ENCODE assay signal across 20 cellular contexts in the genomic region with DNA sequence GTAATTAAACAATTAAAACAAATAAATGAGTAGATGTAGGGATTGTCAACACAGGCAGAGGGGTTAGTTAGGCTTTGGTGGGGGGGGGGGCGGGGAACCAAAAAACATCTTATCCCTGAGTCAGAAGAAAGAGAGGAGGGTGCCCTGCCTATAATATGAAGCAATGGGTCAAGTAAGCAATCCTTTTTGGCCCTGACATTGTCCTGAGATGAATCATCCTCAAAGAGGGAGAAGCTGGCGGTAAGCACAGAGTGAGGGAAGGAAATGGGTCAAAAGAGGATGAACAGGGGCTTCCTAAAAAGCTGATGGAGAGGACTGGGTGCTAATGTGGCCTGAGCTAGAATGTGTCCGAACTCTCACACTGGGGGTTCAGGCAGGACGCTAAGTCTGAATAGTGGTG. TPM values are rescaled to one million over a fixed set of nuclear protein-coding genes. Genes with fewer than 3 reads are reported as not detected.
A peak's percentile ranks its signal among the peaks of the same experiment; 100 is the strongest.
DNase-seq lines count a peak whose midpoint lies in the region; ATAC-seq and TF ChIP-seq lines count a peak whose summit lies in the region.
"Had no signal": no experiment of that assay in that cellular context is flagged by ENCODE, and none has a peak within 500 bp of the region (broad histone marks: within the 10 kb centered on the region; RNA-seq: fewer than 3 reads in every experiment).

No MANE protein-coding gene starts in this region.

- ATAC-seq in effector memory CD8-positive, alpha-beta T cell (replicated peaks), result no peak
- no peak for ATAC-seq in activated CD8-positive, alpha-beta T cell treated with anti-CD3 and anti-CD28 coated beads, Interleukin-2, amount 10 ng/mL, durations not matched to agents 7 days and 5 days
- ATAC-seq: CD8-positive, alpha-beta T cell; stimulated activated naive CD8-positive, alpha-beta T cell treated with anti-CD3 and anti-CD28 coated beads, Interleukin-15, Interleukin-2, amounts not matched to agents 100 U/mL and 50 U/mL, for 24 hours had no signal

- no peaks in the 10 kb centered on the region for H3K4me1 Mint-ChIP-seq in effector memory CD8-positive, alpha-beta T cell (ENCODE audit: low read depth in 2 of 2)
- no peaks in the 10 kb centered on the region for H3K4me1 Mint-ChIP-seq in activated CD8-positive, alpha-beta T cell treated with anti-CD3 and anti-CD28 coated beads, Interleukin-2, amount 10 ng/mL, durations not matched to agents 7 days and 5 days (ENCODE audit: low read depth)
- H3K4me1 Mint-ChIP-seq: activated naive CD4-positive, alpha-beta T cell treated with anti-CD3 and anti-CD28 coated beads, Interleukin-2, amount 10 ng/mL, durations not matched to agents 7 days and 5 days had no signal

- H3K4me3 Mint-ChIP-seq in effector memory CD8-positive, alpha-beta T cell, result no peak overlapping the region
- H3K4me3 Mint-ChIP-seq in activated CD8-positive, alpha-beta T cell treated with anti-CD3 and anti-CD28 coated beads, Interleukin-2, amount 10 ng/mL, durations not matched to agents 7 days and 5 days, result no peak overlapping the region
- H3K4me3 Mint-ChIP-seq: activated naive CD4-positive, alpha-beta T cell treated with anti-CD3 and anti-CD28 coated beads, Interleukin-2, amount 10 ng/mL, durations not matched to agents 7 days and 5 days; CD8-positive, alpha-beta T cell; T-helper 1 cell treated with Interleukin-12 subunit alpha and Interleukin-12 subunit beta and Interleukin-4 antibody, amounts not matched to agents 30 μg/mL and 1 μg/mL, for 36 hours had no signal

- DNase-seq in GM04504 (ENCODE audit: low read depth), result peak; percentile 50
- peak; percentile 31 for DNase-seq in RWPE1 (ENCODE audit: low spot score)
- DNase-seq in fibroblast of the aortic adventitia (ENCODE audit: low read depth), result peak; percentile 81
- DNase-seq in skeletal muscle cell (ENCODE audit: low read depth), result peak; percentile 18
- DNase-seq in effector memory CD8-positive, alpha-beta T cell, result no peak
- DNase-seq in DMS79 (lab: John Stamatoyannopoulos, UW), result no peak
- no peak for DNase-seq in activated CD8-positive, alpha-beta T cell treated with anti-CD3 and anti-CD28 coated beads, Interleukin-2, amount 10 ng/mL, durations not matched to agents 7 days and 5 days
- DNase-seq in NCI-H748 (lab: John Stamatoyannopoulos, UW; ENCODE audit: unreplicated experiment), result no peak
- DNase-seq: activated CD4-positive, CD25-positive, alpha-beta regulatory T cell treated with anti-CD3 and anti-CD28 coated beads, Interleukin-2, amount 50 U/mL, for 72 hours; activated CD8-positive, alpha-beta memory T cell treated with anti-CD3 and anti-CD28 coated beads, Interleukin-2, amount 50 U/mL, for 48 hours; activated naive CD4-positive, alpha-beta T cell treated with anti-CD3 and anti-CD28 coated beads, Interleukin-2, amount 10 ng/mL, durations not matched to agents 7 days and 5 days; CD8-positive, alpha-beta T cell; central memory CD4-positive, alpha-beta T cell; Kasumi-1; NCI-H187; NCI-H526 treated with DMSO at 0.1 percent for 48 hours; spleen; stimulated activated naive CD8-positive, alpha-beta T cell treated with anti-CD3 and anti-CD28 coated beads, Interleukin-15, Interleukin-2, amounts not matched to agents 100 U/mL and 50 U/mL, for 24 hours had no signal

- no peak overlapping the region for H3K27ac ChIP-seq in RWPE1
- H3K27ac ChIP-seq: HL-60, spleen had no signal

- no peak for TF ChIP-seq CTCF in RWPE1 (conservative IDR thresholded peaks at IDR 0.05; ENCODE audit: low read depth)
- no peak for TF ChIP-seq CTCF in fibroblast of the aortic adventitia (IDR thresholded peaks at IDR 0.05; ENCODE audit: insufficient read depth, low read length)

- H3K9me3 Mint-ChIP-seq in effector memory CD8-positive, alpha-beta T cell, result no peaks in the 10 kb centered on the region
- H3K9me3 Mint-ChIP-seq in activated CD8-positive, alpha-beta T cell treated with anti-CD3 and anti-CD28 coated beads, Interleukin-2, amount 10 ng/mL, durations not matched to agents 7 days and 5 days (ENCODE audit: insufficient read depth), result no peaks in the 10 kb centered on the region
- H3K9me3 Mint-ChIP-seq: activated naive CD4-positive, alpha-beta T cell treated with anti-CD3 and anti-CD28 coated beads, Interleukin-2, amount 10 ng/mL, durations not matched to agents 7 days and 5 days; CD8-positive, alpha-beta T cell; T-helper 1 cell treated with Interleukin-12 subunit alpha and Interleukin-12 subunit beta and Interleukin-4 antibody, amounts not matched to agents 30 μg/mL and 1 μg/mL, for 36 hours had no signal

- CTCF ChIA-PET in RWPE1 (lab: Yijun Ruan, JAX), result no interaction called here
- CTCF ChIA-PET in activated CD8-positive, alpha-beta T cell treated with anti-CD3 and anti-CD28 coated beads, Interleukin-2, amount 10 ng/mL, durations not matched to agents 7 days and 5 days (lab: Charles Lee), result interaction anchor here (1.2 to 1.3 kb wide), 2 partner anchors 22 to 48 kb away, joined by 3 to 4 read pairs; no protein-coding TSS in a partner anchor

- POLR2A ChIA-PET in RWPE1 (lab: Yijun Ruan, JAX; ENCODE audit: low non-redundant PET), result no interaction called here
- POLR2A ChIA-PET in activated CD8-positive, alpha-beta T cell treated with anti-CD3 and anti-CD28 coated beads, Interleukin-2, amount 10 ng/mL, durations not matched to agents 7 days and 5 days (lab: Charles Lee), result no interaction called here

- peaks cover 16 to 39% of the 10 kb centered on the region in 2 donors for H3K27me3 Mint-ChIP-seq in effector memory CD8-positive, alpha-beta T cell
- H3K27me3 Mint-ChIP-seq in activated CD8-positive, alpha-beta T cell treated with anti-CD3 and anti-CD28 coated beads, Interleukin-2, amount 10 ng/mL, durations not matched to agents 7 days and 5 days (ENCODE audit: low read depth), result peaks cover 6% of the 10 kb centered on the region
- H3K27me3 Mint-ChIP-seq: activated naive CD4-positive, alpha-beta T cell treated with anti-CD3 and anti-CD28 coated beads, Interleukin-2, amount 10 ng/mL, durations not matched to agents 7 days and 5 days had no signal

- H3K27ac Mint-ChIP-seq in effector memory CD8-positive, alpha-beta T cell, result no peak overlapping the region
- no peak overlapping the region for H3K27ac Mint-ChIP-seq in activated CD8-positive, alpha-beta T cell treated with anti-CD3 and anti-CD28 coated beads, Interleukin-2, amount 10 ng/mL, durations not matched to agents 7 days and 5 days
- H3K27ac Mint-ChIP-seq: activated naive CD4-positive, alpha-beta T cell treated with anti-CD3 and anti-CD28 coated beads, Interleukin-2, amount 10 ng/mL, durations not matched to agents 7 days and 5 days; CD8-positive, alpha-beta T cell; T-helper 1 cell treated with Interleukin-12 subunit alpha and Interleukin-12 subunit beta and Interleukin-4 antibody, amounts not matched to agents 30 μg/mL and 1 μg/mL, for 36 hours had no signal

- H3K4me3 ChIP-seq in fibroblast of the aortic adventitia (ENCODE audit: low read depth, low read length) (no peak overlapping the region), skeletal muscle cell (ENCODE audit: low read depth, low read length) (no peak overlapping the region)
- H3K4me3 ChIP-seq: spleen had no signal

- no peaks in the 10 kb centered on the region for H3K36me3 Mint-ChIP-seq in effector memory CD8-positive, alpha-beta T cell (ENCODE audit: insufficient read depth)
- no peaks in the 10 kb centered on the region for H3K36me3 Mint-ChIP-seq in activated CD8-positive, alpha-beta T cell treated with anti-CD3 and anti-CD28 coated beads, Interleukin-2, amount 10 ng/mL, durations not matched to agents 7 days and 5 days (ENCODE audit: low read depth)
- H3K36me3 Mint-ChIP-seq: activated naive CD4-positive, alpha-beta T cell treated with anti-CD3 and anti-CD28 coated beads, Interleukin-2, amount 10 ng/mL, durations not matched to agents 7 days and 5 days; CD8-positive, alpha-beta T cell had no signal

RNA-seq across cellular contexts. Expression of a gene that starts 4.7 kb away (rescaled TPM):
- 27.1 and 75.0 TPM in 2 replicates for total RNA-seq in fibroblast of the aortic adventitia (ENCODE audit: low replicate concordance)
- total RNA-seq in activated CD8-positive, alpha-beta T cell treated with anti-CD3 and anti-CD28 coated beads, Interleukin-2, amount 10 ng/mL, durations not matched to agents 7 days and 5 days, result not detected
- total RNA-seq: CD8-positive, alpha-beta T cell had no signal

RNA-seq across cellular contexts. Expression of a gene that starts 23.7 kb away (rescaled TPM):
- total RNA-seq in fibroblast of the aortic adventitia (ENCODE audit: low replicate concordance), result 11.7 and 53.3 TPM in 2 replicates
- total RNA-seq in activated CD8-positive, alpha-beta T cell treated with anti-CD3 and anti-CD28 coated beads, Interleukin-2, amount 10 ng/mL, durations not matched to agents 7 days and 5 days, result 10 to 100 TPM; 11.2 to 12.1 TPM

Comparison
In these comparisons a context has a peak if more than half of its experiments do, and no peak if none do; other contexts are left out.
1. DNase-seq: peak in GM04504 (single experiment), RWPE1 (single experiment), fibroblast of the aortic adventitia (single experiment) and skeletal muscle cell (single experiment); none in effector memory CD8-positive, alpha-beta T cell (0 of 3), DMS79 (single experiment), activated CD8-positive, alpha-beta T cell treated with anti-CD3 and anti-CD28 coated beads, Interleukin-2, amount 10 ng/mL, durations not matched to agents 7 days and 5 days (single experiment) and NCI-H748 (single experiment).
2. RNA of a gene that starts 4.7 kb away (total RNA-seq): 27.1 to 75.0 TPM in fibroblast of the aortic adventitia; not detected in activated CD8-positive, alpha-beta T cell treated with anti-CD3 and anti-CD28 coated beads, Interleukin-2, amount 10 ng/mL, durations not matched to agents 7 days and 5 days; every median in the first group is over 10 times any median in the second.